33 cellular contexts compared by ENCODE assay signal in the genomic region with DNA sequence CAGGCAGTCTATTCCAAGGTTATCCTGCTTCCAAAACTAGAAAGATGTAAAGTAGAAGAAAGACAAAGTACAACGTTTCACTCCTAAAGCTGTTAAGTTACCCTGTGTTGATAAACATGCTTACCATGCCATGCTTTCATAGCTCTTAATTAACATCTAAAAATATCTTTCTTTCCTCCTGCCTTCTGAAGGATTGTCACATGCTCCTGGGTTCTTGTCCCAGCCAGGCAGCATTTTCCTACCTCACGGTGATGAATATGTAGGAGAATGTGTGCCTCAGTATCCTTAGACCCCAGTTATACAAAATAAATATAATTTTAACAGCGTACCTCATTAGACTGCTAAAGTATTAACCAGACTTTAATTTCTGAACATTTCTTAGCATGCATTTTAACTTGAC.
"Had no signal": no experiment of that assay in that cellular context is flagged by ENCODE, and none has a peak within 500 bp of the region (broad histone marks: within the 10 kb centered on the region; RNA-seq: fewer than 3 reads in every experiment).

No MANE protein-coding gene starts in this region.

- DNase-seq: activated CD4-positive, alpha-beta memory T cell treated with anti-CD3 and anti-CD28 coated beads, Interleukin-2, amount 10 ng/mL, durations not matched to agents 7 days and 5 days; activated CD4-positive, alpha-beta T cell treated with anti-CD3 and anti-CD28 coated beads for 1 hour; activated CD4-positive, alpha-beta T cell treated with anti-CD3 and anti-CD28 coated beads for 48 hours; activated CD4-positive, CD25-positive, alpha-beta regulatory T cell; activated CD8-positive, alpha-beta memory T cell treated with anti-CD3 and anti-CD28 coated beads for 24 hours; activated CD8-positive, alpha-beta memory T cell treated with anti-CD3 and anti-CD28 coated beads, Interleukin-2, amount 10 ng/mL, durations not matched to agents 7 days and 5 days; activated CD8-positive, alpha-beta memory T cell treated with anti-CD3 and anti-CD28 coated beads, Interleukin-2, amount 50 U/mL, for 48 hours; activated effector memory CD4-positive, alpha-beta T cell treated with Interleukin-2 at 50 U/mL for 16 hours; activated naive CD4-positive, alpha-beta T cell treated with anti-CD3 and anti-CD28 coated beads, Interleukin-2, amount 10 ng/mL, durations not matched to agents 7 days and 5 days; activated naive CD8-positive, alpha-beta T cell treated with anti-CD3 and anti-CD28 coated beads, Interleukin-2, amount 50 U/mL, for 24 hours; activated T-cell treated with anti-CD3 and anti-CD28 coated beads, Interleukin-2, amount 50 U/mL, for 48 hours; anterior cingulate cortex; KG1; MM.1S; MV-4-11; NCI-H1092; NCI-H1436 treated with DMSO at 0.1 percent for 48 hours; NCI-H1694 treated with DMSO at 0.1 percent for 48 hours; NCI-H2029; NCI-H2107; NCI-H2171; NCI-H510A; NCI-H526; NCI-H748 treated with DMSO at 0.1 percent for 48 hours; NK-92 treated with Interleukin-12 subunit alpha and Interleukin-12 subunit beta, amount 100 ng/mL, for 24 hours; PC-9; SJCRH30; T1000; WERI-Rb-1 had no signal

- H3K4me3 Mint-ChIP-seq: activated CD4-positive, alpha-beta memory T cell treated with anti-CD3 and anti-CD28 coated beads, Interleukin-2, amount 10 ng/mL, durations not matched to agents 7 days and 5 days; activated CD8-positive, alpha-beta memory T cell treated with anti-CD3 and anti-CD28 coated beads, Interleukin-2, amount 10 ng/mL, durations not matched to agents 7 days and 5 days; activated naive CD4-positive, alpha-beta T cell treated with anti-CD3 and anti-CD28 coated beads, Interleukin-2, amount 10 ng/mL, durations not matched to agents 7 days and 5 days; activated naive CD8-positive, alpha-beta T cell; activated naive CD8-positive, alpha-beta T cell treated with anti-CD3 and anti-CD28 coated beads, Interleukin-2, amount 50 U/mL, for 24 hours had no signal

- H3K27ac Mint-ChIP-seq: activated CD4-positive, alpha-beta memory T cell treated with anti-CD3 and anti-CD28 coated beads, Interleukin-2, amount 10 ng/mL, durations not matched to agents 7 days and 5 days; activated CD8-positive, alpha-beta memory T cell treated with anti-CD3 and anti-CD28 coated beads, Interleukin-2, amount 10 ng/mL, durations not matched to agents 7 days and 5 days; activated naive CD8-positive, alpha-beta T cell; activated naive CD8-positive, alpha-beta T cell treated with anti-CD3 and anti-CD28 coated beads, Interleukin-2, amount 50 U/mL, for 24 hours had no signal

- H3K4me1 Mint-ChIP-seq: activated naive CD4-positive, alpha-beta T cell treated with anti-CD3 and anti-CD28 coated beads, Interleukin-2, amount 10 ng/mL, durations not matched to agents 7 days and 5 days had no signal

- H3K9me3 ChIP-seq: SJCRH30 had no signal

- H3K4me3 ChIP-seq: cardiac muscle cell, PC-9, SJCRH30, SK-N-MC had no signal

- H3K9me3 Mint-ChIP-seq: activated CD4-positive, alpha-beta memory T cell treated with anti-CD3 and anti-CD28 coated beads, Interleukin-2, amount 10 ng/mL, durations not matched to agents 7 days and 5 days; activated naive CD4-positive, alpha-beta T cell treated with anti-CD3 and anti-CD28 coated beads, Interleukin-2, amount 10 ng/mL, durations not matched to agents 7 days and 5 days; activated naive CD8-positive, alpha-beta T cell treated with anti-CD3 and anti-CD28 coated beads, Interleukin-2, amount 50 U/mL, for 24 hours had no signal

- H2AFZ ChIP-seq: PC-9 had no signal

- H3K36me3 ChIP-seq: WERI-Rb-1 had no signal

- H3K27me3 Mint-ChIP-seq: activated CD4-positive, alpha-beta memory T cell treated with anti-CD3 and anti-CD28 coated beads, Interleukin-2, amount 10 ng/mL, durations not matched to agents 7 days and 5 days; activated CD8-positive, alpha-beta memory T cell treated with anti-CD3 and anti-CD28 coated beads, Interleukin-2, amount 10 ng/mL, durations not matched to agents 7 days and 5 days; activated naive CD4-positive, alpha-beta T cell treated with anti-CD3 and anti-CD28 coated beads, Interleukin-2, amount 10 ng/mL, durations not matched to agents 7 days and 5 days; activated naive CD8-positive, alpha-beta T cell; activated naive CD8-positive, alpha-beta T cell treated with anti-CD3 and anti-CD28 coated beads, Interleukin-2, amount 50 U/mL, for 24 hours had no signal

- H3K4me2 ChIP-seq: PC-9 had no signal

- H3K27me3 ChIP-seq: cardiac muscle cell, SJCRH30 had no signal

- ATAC-seq: activated CD8-positive, alpha-beta memory T cell treated with anti-CD3 and anti-CD28 coated beads, Interleukin-2, amount 10 ng/mL, durations not matched to agents 7 days and 5 days; activated naive CD8-positive, alpha-beta T cell treated with anti-CD3 and anti-CD28 coated beads, Interleukin-2, amount 50 U/mL, for 24 hours had no signal

- H3K4me1 ChIP-seq: SJCRH30 had no signal

- H3K27ac ChIP-seq: cardiac muscle cell, PC-9, RWPE1, SJCRH30, SK-N-MC had no signal
